ENCODE assay signal across 8 cellular contexts in the genomic region with DNA sequence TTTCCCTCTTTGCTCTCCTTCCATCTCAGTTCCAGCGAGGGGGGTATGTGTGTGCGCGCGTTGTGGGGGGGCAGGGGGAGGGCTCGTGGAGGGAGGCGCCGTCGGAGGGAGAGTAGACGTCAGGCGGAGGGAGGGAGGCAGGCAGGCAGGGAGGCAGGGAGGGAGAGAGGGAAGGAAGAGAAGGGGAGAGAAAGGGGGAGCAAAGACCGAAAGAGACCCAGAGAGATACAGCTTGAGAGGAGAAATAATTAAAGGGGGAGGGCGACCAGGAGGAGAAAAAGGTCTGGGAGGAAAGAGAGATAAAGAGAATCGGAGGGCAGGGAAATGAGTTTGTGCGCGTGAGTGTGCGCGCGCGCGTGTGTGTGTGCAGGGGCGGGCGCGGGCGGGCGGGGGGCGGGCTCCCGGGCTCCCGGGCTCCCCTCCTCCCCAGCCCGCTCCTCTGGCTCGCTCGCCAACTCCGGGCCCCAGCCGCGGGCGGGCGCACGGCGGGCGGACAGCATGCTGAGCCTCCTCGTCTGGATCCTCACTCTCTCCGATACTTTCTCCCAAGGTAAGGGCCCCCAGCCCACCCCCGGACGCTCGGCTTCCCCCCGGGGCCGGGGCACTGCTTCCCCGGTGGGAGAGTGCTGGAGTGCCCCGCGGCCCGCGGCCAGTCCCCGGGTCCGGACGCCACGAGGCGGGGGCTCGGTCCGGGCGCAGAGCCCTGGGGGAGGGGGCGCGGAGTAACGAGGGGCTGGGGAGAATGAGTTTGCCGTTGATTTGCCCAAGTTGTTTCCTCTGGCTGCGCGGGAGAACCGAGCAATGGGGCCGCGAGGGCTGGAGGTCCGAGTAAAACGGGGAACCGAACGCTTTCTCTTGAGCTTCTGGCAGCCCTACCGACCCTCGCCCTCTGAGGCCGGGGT. TPM values are rescaled to one million over a fixed set of nuclear protein-coding genes. Genes with fewer than 3 reads are reported as not detected.
DNase-seq lines count a peak whose midpoint lies in the region; ATAC-seq and TF ChIP-seq lines count a peak whose summit lies in the region.

A gene (plus strand): TSS at position 467 of the 902 bp plus-strand sequence. CDS start 32 bp downstream, at position 499.

- H3K79me2 ChIP-seq in OCI-LY1 (ENCODE audit: insufficient read depth, low read length), result no peaks in the 10 kb centered on the region

- H3K9me3 ChIP-seq in OCI-LY1 (ENCODE audit: low read length) (no peaks in the 10 kb centered on the region), duodenal mucosa (ENCODE audit: control insufficient read depth in 1 of 2, low read length in 2 of 2) (no peaks in the 10 kb centered on the region), right lobe of liver (no peaks in the 10 kb centered on the region)

- H3K9ac ChIP-seq in OCI-LY1 (ENCODE audit: low read length), result no peak within 1 kb of the TSS
- H3K9ac ChIP-seq in duodenal mucosa (ENCODE audit: low read depth in 1 of 2, low read length in 2 of 2), result peak within 1 kb of the TSS; percentile 57 to 67

- H4K20me1 ChIP-seq in OCI-LY1 (ENCODE audit: insufficient read depth, low read length), result no peaks in the 10 kb centered on the region

- no peak for TF ChIP-seq POLR2A in right lobe of liver (IDR thresholded peaks at IDR 0.05)

- H3K4me1 ChIP-seq in OCI-LY1 (ENCODE audit: insufficient read depth, low read length, severe bottlenecking), result peaks cover 8% of the 10 kb centered on the region
- H3K4me1 ChIP-seq in duodenal mucosa (ENCODE audit: control insufficient read depth in 1 of 2, insufficient read depth in 2 of 2, low read length in 2 of 2), result peaks cover 0 to 4% of the 10 kb centered on the region in 2 donors
- peaks cover 0 to 6% (median 0%) of the 10 kb centered on the region in 4 donors for H3K4me1 ChIP-seq in right lobe of liver

- peak within 1 kb of the TSS; percentile 32; the same call in 1 of the 2 replicates for H3K4me2 ChIP-seq in OCI-LY1 (ENCODE audit: low read length)

- peak; percentile 32 to 50 (median 40) for ATAC-seq in right lobe of liver

- no peak for TF ChIP-seq CTCF in OCI-LY1 (IDR thresholded peaks at IDR 0.05; ENCODE audit: low read length)
- no peak for TF ChIP-seq CTCF in right lobe of liver (IDR thresholded peaks at IDR 0.05)

- H3K4me3 ChIP-seq in OCI-LY1 (ENCODE audit: low read depth, low read length, poor library complexity, severe bottlenecking) (no peak within 1 kb of the TSS), duodenal mucosa (ENCODE audit: low read depth in 1 of 2, low read length in 2 of 2) (peak within 1 kb of the TSS; percentile 70 to 72), right lobe of liver (peak within 1 kb of the TSS; percentile 43 to 52 (median 44))

- no peaks in the 10 kb centered on the region for H3K9me2 ChIP-seq in OCI-LY1 (ENCODE audit: low read depth, low read length)

- no peak within 1 kb of the TSS for H3K27ac ChIP-seq in OCI-LY1 (ENCODE audit: low read depth, low read length, poor library complexity, severe bottlenecking)
- peak within 1 kb of the TSS; percentile 65 for H3K27ac ChIP-seq in duodenal mucosa (ENCODE audit: low read depth, low read length)
- peak within 1 kb of the TSS; percentile 46 to 77 (median 51) for H3K27ac ChIP-seq in right lobe of liver
- H3K27ac ChIP-seq in temporal lobe (ENCODE audit: low read depth, low read length), result no peak within 1 kb of the TSS

- peak; percentile 17 to 23 for DNase-seq in NCI-H187 (lab: John Stamatoyannopoulos, UW)
- no peak for DNase-seq in NCI-H187 treated with DMSO at 0.1 percent for 48 hours (lab: John Stamatoyannopoulos, UW)
- DNase-seq in right lobe of liver, result peak in 1 of 3 donors; percentile 38
- DNase-seq in GOT3 (lab: John Stamatoyannopoulos, UW), result no peak
- no peak for DNase-seq in COLO829 (ENCODE audit: low spot score)

- no peak within 1 kb of the TSS for H2AFZ ChIP-seq in OCI-LY1 (ENCODE audit: low read length)

- no peaks in the 10 kb centered on the region for H3F3A ChIP-seq in OCI-LY1 (ENCODE audit: insufficient read depth, low read length)

- WGBS in right lobe of liver (ENCODE audit: insufficient coverage, low coverage, low lambda C conversion rate, missing lambda C conversion rate), result 0% methylated on average over 27 of the region's 75 CpGs

- no peaks in the 10 kb centered on the region for H3K36me3 ChIP-seq in OCI-LY1 (ENCODE audit: insufficient read depth, low read length)
- H3K36me3 ChIP-seq in duodenal mucosa (ENCODE audit: control insufficient read depth in 1 of 2, insufficient read depth in 2 of 2, low read length in 2 of 2), result no peaks in the 10 kb centered on the region
- no peaks in the 10 kb centered on the region for H3K36me3 ChIP-seq in right lobe of liver

- intact Hi-C loops in right lobe of liver (cut with DNase I), result loop anchor here in 1 of 2 donors (5.0 to 10.0 kb wide), 2 partner anchors 94 to 121 kb away; no protein-coding TSS in a partner anchor

- peaks cover 4% of the 10 kb centered on the region for H3K27me3 ChIP-seq in OCI-LY1 (ENCODE audit: insufficient read depth, low read length)
- peaks cover 0 to 2% of the 10 kb centered on the region in 2 donors for H3K27me3 ChIP-seq in duodenal mucosa (ENCODE audit: control insufficient read depth in 1 of 2, insufficient read depth in 2 of 2, low read length in 2 of 2)
- H3K27me3 ChIP-seq in right lobe of liver, result peaks cover 0 to 3% of the 10 kb centered on the region in 2 donors

RNA-seq across cellular contexts. Expression of the gene that starts here (rescaled TPM):
- total RNA-seq in right lobe of liver (1 to 10 TPM; 1.1 to 4.9 (median 2.9) TPM), temporal lobe (12.0 TPM)

Comparison
In these comparisons a context has a peak if more than half of its experiments do, and no peak if none do; other contexts are left out.
1. DNase-seq: peak in NCI-H187 (2 of 2); none in NCI-H187 treated with DMSO at 0.1 percent for 48 hours (single experiment), GOT3 (single experiment) and COLO829 (single experiment).
2. H3K27ac ChIP-seq: peak in duodenal mucosa (single experiment) and right lobe of liver (3 of 3); none in OCI-LY1 (single experiment) and temporal lobe (single experiment).